Comparison of ENCODE assay signal across 26 cellular contexts in the genomic region with DNA sequence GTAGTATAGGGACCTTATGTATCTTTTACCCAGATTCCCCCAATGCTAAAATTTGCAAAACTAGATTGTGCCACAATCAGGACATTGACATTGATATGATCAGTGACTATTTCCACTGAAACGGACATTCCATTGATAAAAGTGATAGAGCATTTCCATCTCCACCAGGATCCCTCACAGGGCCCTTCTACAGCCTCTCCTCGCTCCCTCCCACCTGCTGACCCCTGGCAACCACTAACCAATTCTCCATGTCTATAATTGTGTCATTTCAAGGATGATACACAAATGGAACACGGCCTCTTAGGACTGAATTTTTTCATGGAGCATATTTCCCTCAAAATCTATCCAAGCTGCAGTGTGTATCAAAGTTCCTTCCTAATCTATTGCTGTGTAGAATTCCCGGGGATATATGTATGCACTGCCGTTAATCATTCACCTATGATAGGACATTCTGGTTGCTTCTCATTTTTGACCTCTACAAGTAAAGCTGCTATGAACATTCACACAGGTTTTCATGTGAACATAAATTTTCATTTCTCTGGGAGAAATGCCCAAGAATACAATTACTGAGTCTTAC.
A peak's percentile ranks its signal among the peaks of the same experiment; 100 is the strongest.
DNase-seq lines count a peak whose midpoint lies in the region; ATAC-seq, FAIRE-seq and TF ChIP-seq lines count a peak whose summit lies in the region.
"Had no signal": no experiment of that assay in that cellular context is flagged by ENCODE, and none has a peak within 500 bp of the region (broad histone marks: within the 10 kb centered on the region; RNA-seq: fewer than 3 reads in every experiment).

No MANE protein-coding gene starts in this region.

- no peaks in the 10 kb centered on the region for H3K27me3 Mint-ChIP-seq in CD4-positive, CD25-positive, alpha-beta regulatory T cell
- H3K27me3 Mint-ChIP-seq in CD8-positive, alpha-beta T cell (ENCODE audit: low read depth), result no peaks in the 10 kb centered on the region
- H3K27me3 Mint-ChIP-seq: activated B cell treated with CpG ODN at 0.5 μM for 24 hours; activated CD8-positive, alpha-beta T cell treated with anti-CD3 and anti-CD28 coated beads for 36 hours; stimulated activated naive B cell treated with anti-CD40 and anti-IgM and Interleukin-4, amounts not matched to agents 10 μg/mL and 1 μg/mL and 100 μg/mL, for 72 hours had no signal

- peaks cover 25% of the 10 kb centered on the region for H3K4me1 ChIP-seq in CD4-positive, CD25-positive, alpha-beta regulatory T cell (ENCODE audit: control insufficient read depth, insufficient read depth, low read length, poor library complexity, severe bottlenecking)
- peaks cover 5% of the 10 kb centered on the region for H3K4me1 ChIP-seq in CD8-positive, alpha-beta T cell (ENCODE audit: insufficient read depth, low read length)
- peaks cover 45% of the 10 kb centered on the region for H3K4me1 ChIP-seq in hepatocyte (ENCODE audit: insufficient read depth)
- peaks cover 25 to 31% (median 28%) of the 10 kb centered on the region in 3 donors for H3K4me1 ChIP-seq in pancreas

- H3K4me3 ChIP-seq in CD4-positive, CD25-positive, alpha-beta regulatory T cell (ENCODE audit: low read depth, low read length), result no peak overlapping the region
- no peak overlapping the region for H3K4me3 ChIP-seq in CD8-positive, alpha-beta T cell (ENCODE audit: low read depth, low read length)
- H3K4me3 ChIP-seq in hepatocyte (no peak overlapping the region), pancreas (no peak overlapping the region)
- H3K4me3 ChIP-seq: spleen had no signal

- intact Hi-C loops in CD8-positive, alpha-beta T cell (cut with DNase I, micrococcal nuclease), result no loop called here
- intact Hi-C loops in pancreas (cut with DNase I), result no loop called here

- no peak for FAIRE-seq in pancreas (lab: Jason Lieb, UNC)
- FAIRE-seq: astrocyte, endothelial cell of umbilical vein, keratinocyte had no signal

- H3K27ac Mint-ChIP-seq in CD4-positive, CD25-positive, alpha-beta regulatory T cell, result peak overlapping the region; percentile 57 to 89 (median 82)
- H3K27ac Mint-ChIP-seq in CD8-positive, alpha-beta T cell, result peak overlapping the region; percentile 75
- H3K27ac Mint-ChIP-seq: activated B cell treated with CpG ODN at 0.5 μM for 24 hours had no signal

- POLR2A ChIA-PET in CD8-positive, alpha-beta T cell (lab: Charles Lee), result no interaction called here

- H3K9me3 ChIP-seq in CD4-positive, CD25-positive, alpha-beta regulatory T cell (ENCODE audit: control insufficient read depth in 2 of 2, low read length in 2 of 2), result no peaks in the 10 kb centered on the region
- H3K9me3 ChIP-seq in CD8-positive, alpha-beta T cell (ENCODE audit: low read length), result no peaks in the 10 kb centered on the region
- H3K9me3 ChIP-seq in hepatocyte (ENCODE audit: low read depth) (no peaks in the 10 kb centered on the region), pancreas (no peaks in the 10 kb centered on the region)
- H3K9me3 ChIP-seq: spleen had no signal

- 69% methylated on average over 5 of the region's 5 CpGs for WGBS in hepatocyte (ENCODE audit: low lambda C conversion rate, missing lambda C conversion rate)
- WGBS in pancreas, 2 donors, result 45 to 47% methylated on average over 5 of the region's 5 CpGs

- H3K36me3 ChIP-seq in CD4-positive, CD25-positive, alpha-beta regulatory T cell (ENCODE audit: control insufficient read depth, insufficient read depth, low read length), result peaks cover 85% of the 10 kb centered on the region
- H3K36me3 ChIP-seq in CD8-positive, alpha-beta T cell (ENCODE audit: insufficient read depth, low read length), result peaks cover 37% of the 10 kb centered on the region
- H3K36me3 ChIP-seq in hepatocyte (replicated peaks; ENCODE audit: insufficient read depth, low read depth) (no peaks in the 10 kb centered on the region), pancreas (no peaks in the 10 kb centered on the region)

- H3K27ac ChIP-seq in CD4-positive, CD25-positive, alpha-beta regulatory T cell (ENCODE audit: insufficient read depth, low read length, poor library complexity, severe bottlenecking), result no peak overlapping the region
- no peak overlapping the region for H3K27ac ChIP-seq in CD8-positive, alpha-beta T cell (ENCODE audit: low read depth, low read length)
- peak overlapping the region; percentile 90 for H3K27ac ChIP-seq in hepatocyte
- no peak overlapping the region for H3K27ac ChIP-seq in pancreas
- H3K27ac ChIP-seq: spleen had no signal

- H3K79me2 ChIP-seq in hepatocyte, result peaks cover 20% of the 10 kb centered on the region

- no peak overlapping the region for H3K4me3 Mint-ChIP-seq in CD4-positive, CD25-positive, alpha-beta regulatory T cell
- no peak overlapping the region for H3K4me3 Mint-ChIP-seq in CD8-positive, alpha-beta T cell
- H3K4me3 Mint-ChIP-seq: activated B cell treated with CpG ODN at 0.5 μM for 24 hours; activated CD8-positive, alpha-beta T cell treated with anti-CD3 and anti-CD28 coated beads for 36 hours; stimulated activated naive B cell treated with anti-CD40 and anti-IgM and Interleukin-4, amounts not matched to agents 10 μg/mL and 1 μg/mL and 100 μg/mL, for 72 hours had no signal

- H4K20me1 ChIP-seq in hepatocyte (ENCODE audit: insufficient read depth, poor library complexity, severe bottlenecking), result no peaks in the 10 kb centered on the region

- CTCF ChIA-PET in CD8-positive, alpha-beta T cell (lab: Charles Lee), result no interaction called here

- H3K9me3 Mint-ChIP-seq in CD4-positive, CD25-positive, alpha-beta regulatory T cell, result no peaks in the 10 kb centered on the region
- H3K9me3 Mint-ChIP-seq in CD8-positive, alpha-beta T cell, result no peaks in the 10 kb centered on the region
- H3K9me3 Mint-ChIP-seq: activated B cell treated with CpG ODN at 0.5 μM for 24 hours; activated CD8-positive, alpha-beta T cell treated with anti-CD3 and anti-CD28 coated beads for 36 hours; stimulated activated naive B cell treated with anti-CD40 and anti-IgM and Interleukin-4, amounts not matched to agents 10 μg/mL and 1 μg/mL and 100 μg/mL, for 72 hours had no signal

- TF ChIP-seq CTCF in CD8-positive, alpha-beta T cell (IDR thresholded peaks at IDR 0.05), result no peak
- TF ChIP-seq CTCF in hepatocyte (IDR thresholded peaks at IDR 0.05; ENCODE audit: poor library complexity), result no peak
- TF ChIP-seq CTCF in pancreas (IDR thresholded peaks at IDR 0.05), result no peak

- H3K4me2 ChIP-seq in hepatocyte, result peak overlapping the region; percentile 12

- peaks cover 46% of the 10 kb centered on the region for H3K36me3 Mint-ChIP-seq in CD4-positive, CD25-positive, alpha-beta regulatory T cell
- peaks cover 86% of the 10 kb centered on the region for H3K36me3 Mint-ChIP-seq in CD8-positive, alpha-beta T cell

- no peaks in the 10 kb centered on the region for H3K27me3 ChIP-seq in CD4-positive, CD25-positive, alpha-beta regulatory T cell (ENCODE audit: control insufficient read depth, insufficient read depth, low read length)
- H3K27me3 ChIP-seq in CD8-positive, alpha-beta T cell (ENCODE audit: insufficient read depth, low read length), result no peaks in the 10 kb centered on the region
- no peaks in the 10 kb centered on the region for H3K27me3 ChIP-seq in hepatocyte
- H3K27me3 ChIP-seq in pancreas, result no peaks in the 10 kb centered on the region
- H3K27me3 ChIP-seq: spleen had no signal

- no peaks in the 10 kb centered on the region for H3K9me2 ChIP-seq in hepatocyte (replicated peaks; ENCODE audit: insufficient read depth)

- no peak for ATAC-seq in CD4-positive, CD25-positive, alpha-beta regulatory T cell (ENCODE audit: low read depth in 2 of 2)
- ATAC-seq in CD8-positive, alpha-beta T cell, result no peak
- peak in 3 of 4 donors; percentile 21 to 45 (median 23) for ATAC-seq in pancreas
- ATAC-seq: activated CD8-positive, alpha-beta T cell treated with anti-CD3 and anti-CD28 coated beads for 36 hours; Right ventricle myocardium inferior; stimulated activated naive B cell treated with anti-CD40 and anti-IgM and Interleukin-4, amounts not matched to agents 10 μg/mL and 1 μg/mL and 100 μg/mL, for 72 hours had no signal

- no peak for DNase-seq in CD4-positive, CD25-positive, alpha-beta regulatory T cell
- no peak for DNase-seq in CD8-positive, alpha-beta T cell
- DNase-seq in hepatocyte (ENCODE audit: low spot score) (no peak), pancreas (no peak), occipital lobe (lab: John Stamatoyannopoulos, UW) (no peak)
- no peak for DNase-seq in activated CD4-positive, CD25-positive, alpha-beta regulatory T cell (lab: John Stamatoyannopoulos, UW)
- DNase-seq in stimulated activated CD4-positive, alpha-beta T cell treated with anti-CD3 and anti-CD28 coated beads, Interleukin-15, amount 100 ng/mL, for 24 hours, result no peak
- DNase-seq: activated B cell treated with CpG ODN at 0.5 μM for 24 hours; activated CD8-positive, alpha-beta T cell treated with anti-CD3 and anti-CD28 coated beads for 36 hours; activated naive CD4-positive, alpha-beta T cell treated with anti-CD3 and anti-CD28 coated beads, Interleukin-2, amount 50 U/mL, for 16 hours; activated T-cell treated with anti-CD3 and anti-CD28 coated beads, Interleukin-2, amount 50 U/mL, for 1 hour; caudate nucleus; dermis blood vessel endothelial cell; KBM-7; NCI-H1436; NCI-H2107; NCI-H446 treated with DMSO at 0.1 percent for 48 hours; nucleus accumbens; spleen; stimulated activated CD4-positive, alpha-beta T cell treated with anti-CD3 and anti-CD28 coated beads, Interleukin-4, amount 100 ng/mL, for 1 hour; stimulated activated naive B cell treated with anti-CD40 and anti-IgM and Interleukin-4, amounts not matched to agents 10 μg/mL and 1 μg/mL and 100 μg/mL, for 72 hours; T-helper 9 cell had no signal

- H3K4me1 Mint-ChIP-seq in CD4-positive, CD25-positive, alpha-beta regulatory T cell, result peaks cover 26 to 61% (median 44%) of the 10 kb centered on the region in 4 donors
- H3K4me1 Mint-ChIP-seq in CD8-positive, alpha-beta T cell (ENCODE audit: low read depth), result peaks cover 28% of the 10 kb centered on the region

- H2AFZ ChIP-seq in hepatocyte, result no peak overlapping the region

Comparison
In these comparisons a context has a peak if more than half of its experiments do, and no peak if none do; other contexts are left out.
1. ATAC-seq: peak in pancreas (3 of 4); none in CD4-positive, CD25-positive, alpha-beta regulatory T cell (0 of 2) and CD8-positive, alpha-beta T cell (single experiment).